27 cellular contexts compared by ENCODE assay signal in genomic region chr5:175388531-175388930, GRCh38. TPM values are rescaled to one million over a fixed set of nuclear protein-coding genes. Genes with fewer than 3 reads are reported as not detected.
"Had no signal": no experiment of that assay in that cellular context is flagged by ENCODE, and none has a peak within 500 bp of the region (broad histone marks: within the 10 kb centered on the region; RNA-seq: fewer than 3 reads in every experiment).

No MANE protein-coding gene starts in this region.

- H3K27me3 Mint-ChIP-seq: progenitor cell of endocrine pancreas had no signal

- H3K4me3 Mint-ChIP-seq: naive thymus-derived CD4-positive, alpha-beta T cell; natural killer cell; nephron; neural progenitor cell; stimulated activated naive B cell treated with anti-CD40 and anti-IgM and Interleukin-4, amounts not matched to agents 10 μg/mL and 1 μg/mL and 100 μg/mL, for 72 hours; stimulated activated naive CD8-positive, alpha-beta T cell treated with anti-CD3 and anti-CD28 coated beads, Interleukin-15, Interleukin-2, amounts not matched to agents 100 ng/mL and 50 ng/mL, for 24 hours had no signal

- ATAC-seq: naive thymus-derived CD4-positive, alpha-beta T cell; natural killer cell; psoas muscle; right cardiac atrium; right lobe of liver; stimulated activated naive B cell treated with anti-CD40 and anti-IgM and Interleukin-4, amounts not matched to agents 10 μg/mL and 1 μg/mL and 100 μg/mL, for 72 hours had no signal

- H3K4me1 Mint-ChIP-seq: natural killer cell, nephron had no signal

- H3K9me3 Mint-ChIP-seq: natural killer cell; nephron; neural progenitor cell; stimulated activated naive CD8-positive, alpha-beta T cell treated with anti-CD3 and anti-CD28 coated beads, Interleukin-15, Interleukin-2, amounts not matched to agents 100 ng/mL and 50 ng/mL, for 24 hours had no signal

- H3K36me3 Mint-ChIP-seq: naive thymus-derived CD4-positive, alpha-beta T cell; natural killer cell; neural progenitor cell; stimulated activated naive B cell treated with anti-CD40 and anti-IgM and Interleukin-4, amounts not matched to agents 10 μg/mL and 1 μg/mL and 100 μg/mL, for 72 hours had no signal

- H3K27ac Mint-ChIP-seq: naive thymus-derived CD4-positive, alpha-beta T cell; natural killer cell; nephron; neural progenitor cell; progenitor cell of endocrine pancreas; stimulated activated naive B cell treated with anti-CD40 and anti-IgM and Interleukin-4, amounts not matched to agents 10 μg/mL and 1 μg/mL and 100 μg/mL, for 72 hours; stimulated activated naive CD8-positive, alpha-beta T cell treated with anti-CD3 and anti-CD28 coated beads, Interleukin-15, Interleukin-2, amounts not matched to agents 100 ng/mL and 50 ng/mL, for 24 hours had no signal

- DNase-seq: naive thymus-derived CD4-positive, alpha-beta T cell; natural killer cell; occipital lobe; ovary; posterior cingulate gyrus; psoas muscle; right cardiac atrium; right lobe of liver; sigmoid colon; small intestine; stimulated activated CD4-positive, alpha-beta T cell treated with anti-CD3 and anti-CD28 coated beads, Interleukin-15, amount 100 ng/mL, for 24 hours; stimulated activated CD4-positive, alpha-beta T cell treated with anti-CD3 and anti-CD28 coated beads, Interleukin-2, amount 100 ng/mL, for 24 hours; stimulated activated CD4-positive, alpha-beta T cell treated with anti-CD3 and anti-CD28 coated beads, Interleukin-2, amount 100 ng/mL, for 48 hours; stimulated activated CD4-positive, alpha-beta T cell treated with anti-CD3 and anti-CD28 coated beads, Interleukin-4, amount 100 ng/mL, for 24 hours; stimulated activated naive B cell treated with anti-CD40 and anti-IgM and Interleukin-4, amounts not matched to agents 10 μg/mL and 1 μg/mL and 100 μg/mL, for 72 hours; stimulated activated naive CD4-positive, alpha-beta T cell treated with Interleukin-2 at 50 U/mL for 16 hours; stomach; thyroid gland; trophoblast cell; upper lobe of left lung had no signal

RNA-seq across cellular contexts. Expression of gene DRD1, which starts 55.5 kb away (rescaled TPM):
- total RNA-seq: naive thymus-derived CD4-positive, alpha-beta T cell; natural killer cell; progenitor cell of endocrine pancreas; renal cortical epithelial cell; right cardiac atrium; sigmoid colon; skeletal muscle tissue; thyroid gland; vagina had no signal
